Comparison of ENCODE assay signal across 1 cellular context in genomic region chr9:96417051-96417586, GRCh38.
A peak's percentile ranks its signal among the peaks of the same experiment; 100 is the strongest.
TF ChIP-seq lines count a peak whose summit lies in the region.

No MANE protein-coding gene starts in this region.

TF ChIP-seq in K562, 482 proteins besides CTCF, POLR2A, EP300 and RAD21 (continues in another document):
- TF ChIP-seq FOXK2 (conservative IDR thresholded peaks at IDR 0.05 in 1 of 2, IDR thresholded peaks at IDR 0.05 in 1 of 2; ENCODE audit: low read depth in 2 of 2) (peak in 1 of 2 experiments; percentile 54; a peak in 1 of 4 replicates), RBM39 (optimal IDR thresholded peaks at IDR 0.05; ENCODE audit: low read depth, low read length) (no peak), ZNF79 (CRISPR knock-in tag; IDR thresholded peaks at IDR 0.05; ENCODE audit: low read depth) (peak; percentile 44; the same call in 1 of the 2 replicates), GTF2E2 (tag; IDR thresholded peaks at IDR 0.05) (no peak), KLF13 (tag; IDR thresholded peaks at IDR 0.05; ENCODE audit: borderline replicate concordance, low read depth) (peak; percentile 51; the same call in 1 of the 2 replicates), REST (CRISPR knock-in tag; IDR thresholded peaks at IDR 0.05; ENCODE audit: low read depth) (peak; percentile 61; the same call in 1 of the 2 replicates), KLF6 (CRISPR knock-in tag; IDR thresholded peaks at IDR 0.05; ENCODE audit: borderline replicate concordance) (peak; percentile 67; the same call in 1 of the 2 replicates), LCOR (CRISPR knock-in tag; IDR thresholded peaks at IDR 0.05) (peak; percentile 63; the same call in 1 of the 2 replicates), PTBP1 (IDR thresholded peaks at IDR 0.05; ENCODE audit: low read depth, low read length) (no peak), HDAC2 (IDR thresholded peaks at IDR 0.05) (peak; percentile 65), E2F8 (IDR thresholded peaks at IDR 0.05; ENCODE audit: low read depth, partially characterized antibody) (peak; percentile 77), IRF1 (CRISPR knock-in tag; IDR thresholded peaks at IDR 0.05; ENCODE audit: borderline replicate concordance) (peak; percentile 40; the same call in 1 of the 2 replicates), NR2C1 (IDR thresholded peaks at IDR 0.05) (0 out of 2 replicates have a peak, but pooled peaks have one; percentile 34), NR2C1 (tag; IDR thresholded peaks at IDR 0.05) (peak; percentile 26; the same call in 1 of the 2 replicates), MBD2 (IDR thresholded peaks at IDR 0.05; ENCODE audit: borderline replicate concordance, low read depth) (peak; percentile 54; the same call in 1 of the 2 replicates), ZBTB17 (CRISPR knock-in tag; IDR thresholded peaks at IDR 0.05) (0 out of 2 replicates have a peak, but pooled peaks have one; percentile 52), SETDB1 (IDR thresholded peaks at IDR 0.05; ENCODE audit: low read length) (no peak), PHF21A (IDR thresholded peaks at IDR 0.05; ENCODE audit: borderline replicate concordance, low read depth) (no peak), FOSL1 (tag; conservative IDR thresholded peaks at IDR 0.05) (peak; percentile 34; the same call in 1 of the 2 replicates), ZBTB33 (CRISPR knock-in tag; IDR thresholded peaks at IDR 0.05) (no peak; the same call in 1 of the 2 replicates), SOX6 (IDR thresholded peaks at IDR 0.05) (peak; percentile 42; the same call in 1 of the 2 replicates), SAP30 (IDR thresholded peaks at IDR 0.05; ENCODE audit: borderline replicate concordance, insufficient read depth, low read depth, low read length, poor library complexity, severe bottlenecking) (peak; percentile 69), BMI1 (IDR thresholded peaks at IDR 0.05; ENCODE audit: low read length) (no peak), SIN3B (IDR thresholded peaks at IDR 0.05; ENCODE audit: low read depth) (peak; percentile 90), MCM5 (IDR thresholded peaks at IDR 0.05; ENCODE audit: low read depth) (no peak), RB1 (IDR thresholded peaks at IDR 0.05; ENCODE audit: low read depth) (peak; percentile 93), VEZF1 (CRISPR knock-in tag; IDR thresholded peaks at IDR 0.05) (peak; percentile 100), MAX (CRISPR knock-in tag; IDR thresholded peaks at IDR 0.05) (peak; percentile 72), HINFP (tag; conservative IDR thresholded peaks at IDR 0.05; ENCODE audit: low read depth) (no peak), CBFA2T2 (conservative IDR thresholded peaks at IDR 0.05) (peak; percentile 89), YY1 (IDR thresholded peaks at IDR 0.05; ENCODE audit: borderline replicate concordance in 1 of 3, control insufficient read depth in 1 of 3, extremely low read depth in 1 of 3, insufficient read depth in 3 of 3, insufficient read length in 1 of 3, insufficient replicate concordance in 2 of 3, low read depth in 1 of 3, low read length in 2 of 3) (peak in 2 of 3 experiments; percentile 7 to 36), TOE1 (IDR thresholded peaks at IDR 0.05; ENCODE audit: borderline replicate concordance) (peak; percentile 98), TOE1 (CRISPR knock-in tag; IDR thresholded peaks at IDR 0.05; ENCODE audit: borderline replicate concordance, low read depth) (0 out of 2 replicates have a peak, but pooled peaks have one; percentile 57), ETV1 (tag; conservative IDR thresholded peaks at IDR 0.05; ENCODE audit: low read depth) (0 out of 2 replicates have a peak, but pooled peaks have one; percentile 27), NFXL1 (CRISPR knock-in tag; IDR thresholded peaks at IDR 0.05) (no peak), HDAC1 (IDR thresholded peaks at IDR 0.05) (peak in 1 of 2 experiments; percentile 96; a peak in 2 of 4 replicates), GMEB1 (CRISPR knock-in tag; IDR thresholded peaks at IDR 0.05) (peak; percentile 77), MYC (IDR thresholded peaks at IDR 0.05; ENCODE audit: low read depth, low read length) (peak; percentile 76), MYC (CRISPR knock-in tag; IDR thresholded peaks at IDR 0.05; ENCODE audit: borderline replicate concordance, low read depth) (no peak), BACH1 (tag; IDR thresholded peaks at IDR 0.05) (0 out of 2 replicates have a peak, but pooled peaks have one; percentile 22), MITF (IDR thresholded peaks at IDR 0.05) (peak; percentile 78), TCFL5 (CRISPR knock-in tag; conservative IDR thresholded peaks at IDR 0.05) (0 out of 2 replicates have a peak, but pooled peaks have one; percentile 21), PRMT5 (CRISPR knock-in tag; IDR thresholded peaks at IDR 0.05) (no peak), MEIS2 (IDR thresholded peaks at IDR 0.05; ENCODE audit: partially characterized antibody) (no peak), RUNX1 (IDR thresholded peaks at IDR 0.05; ENCODE audit: low read depth) (no peak), PHTF2 (CRISPR knock-in tag; IDR thresholded peaks at IDR 0.05) (no peak), HNRNPUL1 (IDR thresholded peaks at IDR 0.05; ENCODE audit: low read length) (no peak), CREM (IDR thresholded peaks at IDR 0.05; ENCODE audit: low read depth) (peak; percentile 99), HIVEP1 (CRISPR knock-in tag; IDR thresholded peaks at IDR 0.05) (0 out of 2 replicates have a peak, but pooled peaks have one; percentile 63), POLR2AphosphoS5 (IDR thresholded peaks at IDR 0.05; ENCODE audit: control insufficient read depth, insufficient read depth, low read depth, low read length) (peak; percentile 30; the same call in 1 of the 2 replicates), EP400 (IDR thresholded peaks at IDR 0.05) (peak; percentile 65; the same call in 1 of the 2 replicates), ZFX (CRISPR knock-in tag; IDR thresholded peaks at IDR 0.05) (peak; percentile 39; the same call in 1 of the 2 replicates)
